Comparison of ENCODE assay signal across 10 cellular contexts in genomic region chr14:74579447-74580274, GRCh38. TPM values are rescaled to one million over a fixed set of nuclear protein-coding genes. Genes with fewer than 3 reads are reported as not detected.
A peak's percentile ranks its signal among the peaks of the same experiment; 100 is the strongest.
DNase-seq lines count a peak whose midpoint lies in the region; ATAC-seq, FAIRE-seq and TF ChIP-seq lines count a peak whose summit lies in the region.
"Had no signal": no experiment of that assay in that cellular context is flagged by ENCODE, and none has a peak within 500 bp of the region (broad histone marks: within the 10 kb centered on the region; RNA-seq: fewer than 3 reads in every experiment).

No MANE protein-coding gene starts in this region.

- H3K4me2 ChIP-seq in HCT116 (ENCODE audit: low read length) = peak overlapping the region; percentile 68

- no peak for TF ChIP-seq POLR2A in HCT116 (IDR thresholded peaks at IDR 0.05; ENCODE audit: borderline replicate concordance, extremely low read depth, insufficient read depth, insufficient read length)
- TF ChIP-seq POLR2A in esophagus squamous epithelium (IDR thresholded peaks at IDR 0.05) = no peak

- peak overlapping the region in 1 of 2 experiments; percentile 22; a peak in 1 of 4 replicates for H3K4me3 ChIP-seq in HCT116 (replicated peaks in 1 of 2; ENCODE audit: low read depth in 1 of 2, low read length in 2 of 2)
- H3K4me3 ChIP-seq in esophagus squamous epithelium = no peak overlapping the region
- no peak overlapping the region for H3K4me3 ChIP-seq in Caco-2 (ENCODE audit: low read depth, low read length)
- H3K4me3 ChIP-seq: heart right ventricle, right lobe of liver had no signal

- FAIRE-seq in D721Med (lab: Jason Lieb, UNC) = no peak

- no peaks in the 10 kb centered on the region for H3K9me3 Mint-ChIP-seq in activated CD4-positive, alpha-beta T cell treated with anti-CD3 and anti-CD28 coated beads, Interleukin-2, amount 10 ng/mL, durations not matched to agents 7 days and 5 days
- H3K9me3 Mint-ChIP-seq in Caco-2 (ENCODE audit: unreplicated experiment) = no peaks in the 10 kb centered on the region
- no peaks in the 10 kb centered on the region for H3K9me3 Mint-ChIP-seq in stimulated activated memory B cell treated with anti-CD40 and anti-IgM and Interleukin-4, amounts not matched to agents 10 μg/mL and 1 μg/mL and 100 μg/mL, for 72 hours

- H3K4me1 Mint-ChIP-seq in activated CD4-positive, alpha-beta T cell treated with anti-CD3 and anti-CD28 coated beads, Interleukin-2, amount 10 ng/mL, durations not matched to agents 7 days and 5 days = peaks cover 27% of the 10 kb centered on the region
- H3K4me1 Mint-ChIP-seq in Caco-2 (ENCODE audit: low read depth, unreplicated experiment) = peaks cover 8% of the 10 kb centered on the region
- H3K4me1 Mint-ChIP-seq in stimulated activated memory B cell treated with anti-CD40 and anti-IgM and Interleukin-4, amounts not matched to agents 10 μg/mL and 1 μg/mL and 100 μg/mL, for 72 hours = peaks cover 5% of the 10 kb centered on the region

- WGBS in esophagus squamous epithelium, 2 donors = 33 to 36% methylated on average over 9 of the region's 12 CpGs

- TF ChIP-seq CTCF in HCT116 (IDR thresholded peaks at IDR 0.05 in 2 of 3, conservative IDR thresholded peaks at IDR 0.05 in 1 of 3; ENCODE audit: borderline replicate concordance in 1 of 3, insufficient read depth in 1 of 3, low read depth in 2 of 3, low read length in 2 of 3) (no peak), esophagus squamous epithelium (IDR thresholded peaks at IDR 0.05) (no peak), Caco-2 (IDR thresholded peaks at IDR 0.05; ENCODE audit: insufficient read depth in 1 of 2, low read depth in 1 of 2, low read length in 1 of 2, severe bottlenecking in 1 of 2, unreplicated experiment in 1 of 2) (no peak), D721Med (IDR thresholded peaks at IDR 0.05; ENCODE audit: insufficient read depth, missing control alignments) (no peak)

- peaks cover 4% of the 10 kb centered on the region for H3K27me3 Mint-ChIP-seq in activated CD4-positive, alpha-beta T cell treated with anti-CD3 and anti-CD28 coated beads, Interleukin-2, amount 10 ng/mL, durations not matched to agents 7 days and 5 days
- peaks cover under 1% of the 10 kb centered on the region for H3K27me3 Mint-ChIP-seq in Caco-2 (ENCODE audit: insufficient read depth, unreplicated experiment)
- H3K27me3 Mint-ChIP-seq in stimulated activated memory B cell treated with anti-CD40 and anti-IgM and Interleukin-4, amounts not matched to agents 10 μg/mL and 1 μg/mL and 100 μg/mL, for 72 hours = peaks cover 24% of the 10 kb centered on the region

- H3K79me2 ChIP-seq in HCT116 (ENCODE audit: insufficient read depth, low read length) = no peaks in the 10 kb centered on the region

- no peaks in the 10 kb centered on the region for H3K36me3 ChIP-seq in HCT116 (ENCODE audit: control insufficient read depth in 1 of 2, insufficient read depth in 2 of 2, low read length in 2 of 2)
- H3K36me3 ChIP-seq in esophagus squamous epithelium = peaks cover 0 to 6% (median 0%) of the 10 kb centered on the region in 3 donors
- H3K36me3 ChIP-seq in Caco-2 (ENCODE audit: control insufficient read depth, insufficient read depth, low read length) = no peaks in the 10 kb centered on the region
- H3K36me3 ChIP-seq: heart right ventricle, right lobe of liver had no signal

- intact Hi-C loops in HCT116 (cut with micrococcal nuclease) = no loop called here
- intact Hi-C loops in esophagus squamous epithelium (cut with DNase I) = no loop called here
- intact Hi-C loops in Caco-2 (cut with micrococcal nuclease; ENCODE audit: unreplicated experiment) = no loop called here

- peaks cover 42 to 70% of the 10 kb centered on the region in 2 experiments for H3K4me1 ChIP-seq in HCT116 (ENCODE audit: control insufficient read depth in 1 of 2, insufficient read depth in 2 of 2, low read length in 2 of 2)
- H3K4me1 ChIP-seq in esophagus squamous epithelium = peaks cover 23 to 95% (median 59%) of the 10 kb centered on the region in 3 donors
- no peaks in the 10 kb centered on the region for H3K4me1 ChIP-seq in Caco-2
- H3K4me1 ChIP-seq: right lobe of liver had no signal

- H3K9me3 ChIP-seq in HCT116 (ENCODE audit: control insufficient read depth in 1 of 2, insufficient read depth in 1 of 2, low read depth in 1 of 2, low read length in 2 of 2) = no peaks in the 10 kb centered on the region
- H3K9me3 ChIP-seq in esophagus squamous epithelium = no peaks in the 10 kb centered on the region
- H3K9me3 ChIP-seq in Caco-2 = no peaks in the 10 kb centered on the region
- H3K9me3 ChIP-seq: heart right ventricle, right lobe of liver had no signal

- TF ChIP-seq RAD21 in HCT116 (IDR thresholded peaks at IDR 0.05; ENCODE audit: low read depth) = no peak

- H3K27me3 ChIP-seq in HCT116 (ENCODE audit: insufficient read depth, low read length) = no peaks in the 10 kb centered on the region
- H3K27me3 ChIP-seq in esophagus squamous epithelium = no peaks in the 10 kb centered on the region
- no peaks in the 10 kb centered on the region for H3K27me3 ChIP-seq in Caco-2 (replicated peaks; ENCODE audit: control insufficient read depth, insufficient read depth, low read length)
- H3K27me3 ChIP-seq: heart right ventricle, right lobe of liver had no signal

- peak; percentile 62 for DNase-seq in HCT116 (ENCODE audit: low read depth, low spot score)
- DNase-seq in activated CD4-positive, alpha-beta T cell treated with anti-CD3 and anti-CD28 coated beads, Interleukin-2, amount 10 ng/mL, durations not matched to agents 7 days and 5 days = peak; percentile 15
- no peak for DNase-seq in esophagus squamous epithelium (lab: John Stamatoyannopoulos, UW)
- DNase-seq in stimulated activated CD4-positive, alpha-beta T cell treated with anti-CD3 and anti-CD28 coated beads, TNF-alpha, amount 100 ng/mL, for 48 hours (ENCODE audit: low read depth in 3 of 3) = peak in 2 of 3 donors; percentile 36 to 41
- no peak for DNase-seq in Caco-2
- no peak for DNase-seq in D721Med (ENCODE audit: insufficient read length, low spot score)
- DNase-seq in DMS79 treated with DMSO at 0.1 percent for 48 hours (lab: John Stamatoyannopoulos, UW) = no peak
- DNase-seq: heart right ventricle had no signal

- peak overlapping the region; percentile 91 for H2AFZ ChIP-seq in HCT116 (ENCODE audit: low read depth, low read length, poor library complexity, severe bottlenecking)

- peak; percentile 69 for ATAC-seq in HCT116
- ATAC-seq in stimulated activated memory B cell treated with anti-CD40 and anti-IgM and Interleukin-4, amounts not matched to agents 10 μg/mL and 1 μg/mL and 100 μg/mL, for 72 hours = no peak
- ATAC-seq: heart right ventricle, right lobe of liver had no signal

- peak overlapping the region; percentile 28 for H3K27ac Mint-ChIP-seq in activated CD4-positive, alpha-beta T cell treated with anti-CD3 and anti-CD28 coated beads, Interleukin-2, amount 10 ng/mL, durations not matched to agents 7 days and 5 days
- no peak overlapping the region for H3K27ac Mint-ChIP-seq in Caco-2 (ENCODE audit: unreplicated experiment)
- H3K27ac Mint-ChIP-seq in stimulated activated memory B cell treated with anti-CD40 and anti-IgM and Interleukin-4, amounts not matched to agents 10 μg/mL and 1 μg/mL and 100 μg/mL, for 72 hours = no peak overlapping the region

- CTCF ChIA-PET in HCT116 (lab: Charles Lee) = no interaction called here
- CTCF ChIA-PET in activated CD4-positive, alpha-beta T cell treated with anti-CD3 and anti-CD28 coated beads, Interleukin-2, amount 10 ng/mL, durations not matched to agents 7 days and 5 days (lab: Charles Lee) = interaction anchor here (1.6 kb wide), 1 partner anchor 34 kb away, joined by 4 read pairs; no protein-coding TSS in a partner anchor
- CTCF ChIA-PET in Caco-2 (lab: Charles Lee) = no interaction called here

- no peak overlapping the region for H3K4me3 Mint-ChIP-seq in activated CD4-positive, alpha-beta T cell treated with anti-CD3 and anti-CD28 coated beads, Interleukin-2, amount 10 ng/mL, durations not matched to agents 7 days and 5 days
- H3K4me3 Mint-ChIP-seq in Caco-2 (ENCODE audit: unreplicated experiment) = no peak overlapping the region
- no peak overlapping the region for H3K4me3 Mint-ChIP-seq in stimulated activated memory B cell treated with anti-CD40 and anti-IgM and Interleukin-4, amounts not matched to agents 10 μg/mL and 1 μg/mL and 100 μg/mL, for 72 hours

- POLR2A ChIA-PET in HCT116 (lab: Charles Lee) (no interaction called here), Caco-2 (lab: Charles Lee) (no interaction called here)
- POLR2A ChIA-PET in activated CD4-positive, alpha-beta T cell treated with anti-CD3 and anti-CD28 coated beads, Interleukin-2, amount 10 ng/mL, durations not matched to agents 7 days and 5 days (lab: Charles Lee) = no interaction called here

- RAD21 ChIA-PET in HCT116 (lab: Charles Lee; ENCODE audit: low non-redundant PET in 1 of 2, low total read pairs in 2 of 2, uncharacterized antibody in 2 of 2, unreplicated experiment in 2 of 2) = no interaction called here

- H3K36me3 Mint-ChIP-seq in activated CD4-positive, alpha-beta T cell treated with anti-CD3 and anti-CD28 coated beads, Interleukin-2, amount 10 ng/mL, durations not matched to agents 7 days and 5 days (ENCODE audit: low read depth) = no peaks in the 10 kb centered on the region
- no peaks in the 10 kb centered on the region for H3K36me3 Mint-ChIP-seq in Caco-2 (ENCODE audit: insufficient read depth, unreplicated experiment)
- no peaks in the 10 kb centered on the region for H3K36me3 Mint-ChIP-seq in stimulated activated memory B cell treated with anti-CD40 and anti-IgM and Interleukin-4, amounts not matched to agents 10 μg/mL and 1 μg/mL and 100 μg/mL, for 72 hours

- peak overlapping the region; percentile 32; the same call in 1 of the 2 replicates for H3K9ac ChIP-seq in HCT116 (ENCODE audit: low read length)

- BruUV-seq in HCT116 (replicated peaks; lab: Mats Ljungman, UMichigan) (no TSS peak), Caco-2 (replicated peaks; lab: Mats Ljungman, UMichigan) (no TSS peak)

- H3K9me2 ChIP-seq in HCT116 (ENCODE audit: insufficient read depth) = no peaks in the 10 kb centered on the region

- H3K27ac ChIP-seq in HCT116 (ENCODE audit: low read depth, low read length) = peak overlapping the region; percentile 68
- H3K27ac ChIP-seq in esophagus squamous epithelium = peak overlapping the region; percentile 68 to 85 (median 78)
- H3K27ac ChIP-seq: right lobe of liver had no signal

- H4K20me1 ChIP-seq in HCT116 (ENCODE audit: insufficient read depth) = no peaks in the 10 kb centered on the region

TF ChIP-seq in HCT116, 20 proteins besides CTCF, POLR2A, EP300 and RAD21 (continues in another document):
- peak; percentile 67 for TF ChIP-seq FOSL1 (IDR thresholded peaks at IDR 0.05; ENCODE audit: low read depth)

RNA-seq across cellular contexts. Expression of gene LTBP2, which starts 32.4 kb away (rescaled TPM):
- total RNA-seq in HCT116 (2021; ENCODE audit: unreplicated experiment) = 1.5 TPM
- polyA plus RNA-seq in HCT116 (2012) = 1.3 and 1.5 TPM in 2 replicates
- total RNA-seq in activated CD4-positive, alpha-beta T cell treated with anti-CD3 and anti-CD28 coated beads, Interleukin-2, amount 10 ng/mL, durations not matched to agents 7 days and 5 days = under 1 TPM; 0.05 to 0.12 TPM
- total RNA-seq in esophagus squamous epithelium = 10 to 100 TPM; 10.3 to 41.6 (median 17.0) TPM
- 0.86 and 1.0 TPM in 2 replicates for total RNA-seq in Caco-2 (2022)

Comparison
In these comparisons a context has a peak if more than half of its experiments do, and no peak if none do; other contexts are left out.
1. DNase-seq: peak in HCT116 (single experiment), activated CD4-positive, alpha-beta T cell treated with anti-CD3 and anti-CD28 coated beads, Interleukin-2, amount 10 ng/mL, durations not matched to agents 7 days and 5 days (single experiment) and stimulated activated CD4-positive, alpha-beta T cell treated with anti-CD3 and anti-CD28 coated beads, TNF-alpha, amount 100 ng/mL, for 48 hours (2 of 3); none in esophagus squamous epithelium (single experiment), Caco-2 (0 of 2), D721Med (single experiment) and DMS79 treated with DMSO at 0.1 percent for 48 hours (single experiment).